In the genomic region with DNA sequence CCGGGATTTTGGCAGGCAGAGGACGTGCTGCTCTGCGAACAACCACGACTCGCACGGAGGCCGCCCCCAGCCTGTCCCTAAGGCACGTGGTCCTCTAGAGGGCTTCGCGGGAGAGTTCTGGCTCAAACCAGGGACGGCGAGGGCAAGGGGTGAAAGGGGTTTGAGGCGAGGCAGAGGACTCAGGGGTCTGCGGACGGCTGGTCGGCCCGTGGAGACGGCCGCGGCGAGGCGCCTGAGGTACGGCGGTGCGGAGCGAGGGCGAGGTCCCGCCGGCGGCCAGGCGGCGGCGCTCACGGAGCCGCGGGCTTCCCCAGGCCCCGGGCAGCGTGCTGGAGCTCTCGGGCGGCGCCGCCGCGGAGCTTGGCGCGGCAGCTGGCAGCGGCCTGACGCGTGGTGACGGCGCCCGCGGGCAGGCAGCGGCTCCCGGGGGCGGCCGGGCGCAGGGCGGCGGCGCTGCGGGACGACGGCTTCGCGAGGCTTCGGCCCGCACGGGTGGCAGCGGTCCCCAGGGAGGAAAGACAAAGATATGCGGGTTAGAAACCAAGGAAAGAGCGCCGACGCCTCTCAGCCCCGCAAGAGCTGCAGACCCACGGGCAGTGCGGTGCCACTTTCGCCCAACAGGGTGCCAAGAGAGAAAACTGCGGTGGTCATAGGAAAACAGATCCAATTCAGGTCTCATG, we compare ENCODE assay signal across 8 cellular contexts. TPM values are rescaled to one million over a fixed set of nuclear protein-coding genes. Genes with fewer than 3 reads are reported as not detected.
A peak's percentile ranks its signal among the peaks of the same experiment; 100 is the strongest.
DNase-seq lines count a peak whose midpoint lies in the region; ATAC-seq and TF ChIP-seq lines count a peak whose summit lies in the region.

No MANE protein-coding gene starts in this region.

- H3K9me2 ChIP-seq in Karpas-422 (replicated peaks; ENCODE audit: insufficient read depth, low read length): no peaks in the 10 kb centered on the region

- no peak overlapping the region for H2AFZ ChIP-seq in Karpas-422 (ENCODE audit: low read length)

- H3K36me3 Mint-ChIP-seq in activated naive CD8-positive, alpha-beta T cell treated with anti-CD3 and anti-CD28 coated beads, Interleukin-2, amount 50 U/mL, for 24 hours (ENCODE audit: low read depth): peaks cover 1% of the 10 kb centered on the region

- H3K9me3 Mint-ChIP-seq in activated naive CD8-positive, alpha-beta T cell treated with anti-CD3 and anti-CD28 coated beads, Interleukin-2, amount 50 U/mL, for 24 hours: no peaks in the 10 kb centered on the region

- H3K36me3 ChIP-seq in Karpas-422 (ENCODE audit: insufficient read depth, low read length) (peaks cover 9% of the 10 kb centered on the region; the same call in 1 of the 2 replicates), heart right ventricle (peaks cover 0 to 9% (median 0%) of the 10 kb centered on the region in 9 donors)

- H3K9ac ChIP-seq in Karpas-422 (ENCODE audit: low read length): peak overlapping the region; percentile 46; the same call in 1 of the 2 replicates

- H3K9me3 ChIP-seq in Karpas-422 (ENCODE audit: low read length): no peaks in the 10 kb centered on the region
- H3K9me3 ChIP-seq in heart right ventricle: peaks cover 0 to 8% (median 0%) of the 10 kb centered on the region in 11 donors

- peak; percentile 19 to 70 (median 53) for TF ChIP-seq CTCF in heart right ventricle (IDR thresholded peaks at IDR 0.05)

- H3K27me3 Mint-ChIP-seq in activated naive CD8-positive, alpha-beta T cell treated with anti-CD3 and anti-CD28 coated beads, Interleukin-2, amount 50 U/mL, for 24 hours: peaks cover 2% of the 10 kb centered on the region

- 4 to 5% methylated on average over 76 to 79 of the region's 79 CpGs for WGBS in heart right ventricle, 2 donors

- H4K20me1 ChIP-seq in Karpas-422 (ENCODE audit: insufficient read depth, low read depth, low read length): peaks cover 17% of the 10 kb centered on the region

- peak overlapping the region; percentile 63 for H3K4me2 ChIP-seq in Karpas-422 (ENCODE audit: low read depth, low read length, poor library complexity, severe bottlenecking)

- no peak overlapping the region for H3K27ac Mint-ChIP-seq in activated naive CD8-positive, alpha-beta T cell treated with anti-CD3 and anti-CD28 coated beads, Interleukin-2, amount 50 U/mL, for 24 hours

- H3K4me1 Mint-ChIP-seq in activated naive CD8-positive, alpha-beta T cell treated with anti-CD3 and anti-CD28 coated beads, Interleukin-2, amount 50 U/mL, for 24 hours: peaks cover 19% of the 10 kb centered on the region

- H3K4me3 ChIP-seq in Karpas-422 (ENCODE audit: low read length) (peak overlapping the region; percentile 46), heart right ventricle (peak overlapping the region in 8 of 10 donors; percentile 7 to 46 (median 38))

- H3K4me3 Mint-ChIP-seq in activated naive CD8-positive, alpha-beta T cell treated with anti-CD3 and anti-CD28 coated beads, Interleukin-2, amount 50 U/mL, for 24 hours: peak overlapping the region; percentile 54

- no peaks in the 10 kb centered on the region for H3K27me3 ChIP-seq in Karpas-422 (ENCODE audit: low read length)
- H3K27me3 ChIP-seq in heart right ventricle: peaks cover 0 to 3% (median 0%) of the 10 kb centered on the region in 7 donors

- H3K4me1 ChIP-seq in Karpas-422 (ENCODE audit: low read length): peaks cover 24% of the 10 kb centered on the region
- peaks cover 0 to 9% (median 0%) of the 10 kb centered on the region in 9 donors for H3K4me1 ChIP-seq in heart right ventricle

- no peaks in the 10 kb centered on the region for H3K79me2 ChIP-seq in Karpas-422 (ENCODE audit: low read length)

- intact Hi-C loops in heart right ventricle (cut with DNase I): loop anchor here in 3 of 10 donors (5.0 to 10.0 kb wide), 3 partner anchors 45 to 165 kb away; partner anchors contain the start of gene ZNF800 (in 2 of the 3)

- no peak overlapping the region for H3K27ac ChIP-seq in Karpas-422 (ENCODE audit: low read length)
- no peak overlapping the region for H3K27ac ChIP-seq in heart right ventricle

- peak; percentile 94 for DNase-seq in DMS53 (lab: John Stamatoyannopoulos, UW)
- peak; percentile 83 for DNase-seq in Karpas-422
- DNase-seq in SKM-1 (lab: John Stamatoyannopoulos, UW; ENCODE audit: unreplicated experiment): peak; percentile 58
- peak; percentile 78 for DNase-seq in activated naive CD8-positive, alpha-beta T cell treated with anti-CD3 and anti-CD28 coated beads, Interleukin-2, amount 50 U/mL, for 24 hours
- peak; percentile 24 to 70 for DNase-seq in heart right ventricle
- DNase-seq in retina: peak; percentile 78
- no peak for DNase-seq in inferior parietal cortex (ENCODE audit: extremely low spot score)

- ATAC-seq in GM21619 (IDR thresholded peaks at IDR 0.05; ENCODE audit: unreplicated experiment) (peak; percentile 95), heart right ventricle (peak; percentile 88 to 98 (median 93))
- ATAC-seq in activated naive CD8-positive, alpha-beta T cell treated with anti-CD3 and anti-CD28 coated beads, Interleukin-2, amount 50 U/mL, for 24 hours: peak; percentile 100

RNA-seq across cellular contexts. Expression of gene ZNF800, which starts 44.8 kb away (rescaled TPM):
- total RNA-seq in Karpas-422 (2014; rRNA removed; shearing (Covaris generic); ENCODE audit: low replicate concordance): 21.5 and 48.8 TPM in 2 replicates
- 10 to 100 TPM; 17.5 to 35.8 (median 25.4) TPM for total RNA-seq in heart right ventricle
- polyA plus RNA-seq in heart right ventricle: 1 to 10 TPM; 3.4 to 7.0 TPM
